Comparison of ENCODE assay signal across 19 cellular contexts in the genomic region with DNA sequence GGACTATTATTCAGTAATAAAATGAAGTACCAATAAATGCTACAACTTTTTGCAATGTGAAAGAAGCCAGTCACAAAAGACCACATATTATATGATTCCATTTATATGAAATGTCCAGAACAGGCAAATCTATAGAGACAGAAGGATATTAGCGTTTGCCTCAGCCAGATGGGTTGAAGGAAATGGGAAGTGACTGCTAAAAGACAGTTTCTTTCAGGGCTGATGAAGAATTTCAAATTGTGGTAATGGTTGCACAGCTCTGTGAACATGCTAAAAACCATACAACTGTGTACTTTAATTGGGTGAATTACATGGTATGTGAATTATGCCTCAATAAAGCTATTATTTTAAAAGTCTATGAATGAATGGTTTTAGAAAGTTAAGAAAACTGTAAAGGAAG.
"Had no signal": no experiment of that assay in that cellular context is flagged by ENCODE, and none has a peak within 500 bp of the region (broad histone marks: within the 10 kb centered on the region; RNA-seq: fewer than 3 reads in every experiment).

No MANE protein-coding gene starts in this region.

- DNase-seq: activated CD4-positive, alpha-beta memory T cell treated with anti-CD3 and anti-CD28 coated beads, Interleukin-2, amount 10 ng/mL, durations not matched to agents 7 days and 5 days; activated CD4-positive, alpha-beta T cell treated with anti-CD3 and anti-CD28 coated beads for 48 hours; activated effector memory CD4-positive, alpha-beta T cell treated with Interleukin-2 at 50 U/mL for 16 hours; activated naive CD4-positive, alpha-beta T cell treated with anti-CD3 and anti-CD28 coated beads for 36 hours; activated naive CD8-positive, alpha-beta T cell treated with anti-CD3 and anti-CD28 coated beads, Interleukin-2, amount 10 ng/mL, durations not matched to agents 7 days and 5 days; activated T-cell treated with anti-CD3 and anti-CD28 coated beads, Interleukin-2, amount 50 U/mL, for 72 hours; cerebellar nuclear complex; esophagus squamous epithelium; head of caudate nucleus; lower lobe of right lung; naive B cell; occipital lobe; sigmoid colon; stimulated activated CD4-positive, alpha-beta T cell treated with anti-CD3 and anti-CD28 coated beads, Interleukin-2, amount 100 ng/mL, for 48 hours; stimulated activated CD8-positive, alpha-beta memory T cell treated with anti-CD3 and anti-CD28 coated beads, Interleukin-4, amount 100 ng/mL, for 48 hours; stimulated activated naive B cell treated with anti-CD40 and anti-IgM and Interleukin-4, amounts not matched to agents 10 μg/mL and 1 μg/mL and 100 μg/mL, for 72 hours; trophoblast cell; uterus had no signal

- H3K36me3 Mint-ChIP-seq: naive B cell had no signal

- H3K9me3 Mint-ChIP-seq: activated CD4-positive, alpha-beta memory T cell treated with anti-CD3 and anti-CD28 coated beads, Interleukin-2, amount 10 ng/mL, durations not matched to agents 7 days and 5 days; activated naive CD4-positive, alpha-beta T cell treated with anti-CD3 and anti-CD28 coated beads for 36 hours; activated naive CD8-positive, alpha-beta T cell treated with anti-CD3 and anti-CD28 coated beads, Interleukin-2, amount 10 ng/mL, durations not matched to agents 7 days and 5 days; activated T-cell treated with anti-CD3 and anti-CD28 coated beads, Interleukin-2, amount 50 U/mL, for 72 hours; naive B cell had no signal

- FAIRE-seq: islet of Langerhans had no signal

- H3K4me3 Mint-ChIP-seq: activated CD4-positive, alpha-beta memory T cell treated with anti-CD3 and anti-CD28 coated beads, Interleukin-2, amount 10 ng/mL, durations not matched to agents 7 days and 5 days; activated naive CD4-positive, alpha-beta T cell treated with anti-CD3 and anti-CD28 coated beads for 36 hours; activated naive CD8-positive, alpha-beta T cell treated with anti-CD3 and anti-CD28 coated beads, Interleukin-2, amount 10 ng/mL, durations not matched to agents 7 days and 5 days; activated T-cell treated with anti-CD3 and anti-CD28 coated beads, Interleukin-2, amount 50 U/mL, for 72 hours; naive B cell; stimulated activated naive B cell treated with anti-CD40 and anti-IgM and Interleukin-4, amounts not matched to agents 10 μg/mL and 1 μg/mL and 100 μg/mL, for 72 hours had no signal

- H3K27ac Mint-ChIP-seq: activated CD4-positive, alpha-beta memory T cell treated with anti-CD3 and anti-CD28 coated beads, Interleukin-2, amount 10 ng/mL, durations not matched to agents 7 days and 5 days; activated naive CD4-positive, alpha-beta T cell treated with anti-CD3 and anti-CD28 coated beads for 36 hours; activated naive CD8-positive, alpha-beta T cell treated with anti-CD3 and anti-CD28 coated beads, Interleukin-2, amount 10 ng/mL, durations not matched to agents 7 days and 5 days; activated T-cell treated with anti-CD3 and anti-CD28 coated beads, Interleukin-2, amount 50 U/mL, for 72 hours; naive B cell; stimulated activated naive B cell treated with anti-CD40 and anti-IgM and Interleukin-4, amounts not matched to agents 10 μg/mL and 1 μg/mL and 100 μg/mL, for 72 hours had no signal

- H3K27me3 Mint-ChIP-seq: activated CD4-positive, alpha-beta memory T cell treated with anti-CD3 and anti-CD28 coated beads, Interleukin-2, amount 10 ng/mL, durations not matched to agents 7 days and 5 days; activated naive CD8-positive, alpha-beta T cell treated with anti-CD3 and anti-CD28 coated beads, Interleukin-2, amount 10 ng/mL, durations not matched to agents 7 days and 5 days; naive B cell; stimulated activated naive B cell treated with anti-CD40 and anti-IgM and Interleukin-4, amounts not matched to agents 10 μg/mL and 1 μg/mL and 100 μg/mL, for 72 hours had no signal
